ENCODE assay signal across 12 cellular contexts in the genomic region with DNA sequence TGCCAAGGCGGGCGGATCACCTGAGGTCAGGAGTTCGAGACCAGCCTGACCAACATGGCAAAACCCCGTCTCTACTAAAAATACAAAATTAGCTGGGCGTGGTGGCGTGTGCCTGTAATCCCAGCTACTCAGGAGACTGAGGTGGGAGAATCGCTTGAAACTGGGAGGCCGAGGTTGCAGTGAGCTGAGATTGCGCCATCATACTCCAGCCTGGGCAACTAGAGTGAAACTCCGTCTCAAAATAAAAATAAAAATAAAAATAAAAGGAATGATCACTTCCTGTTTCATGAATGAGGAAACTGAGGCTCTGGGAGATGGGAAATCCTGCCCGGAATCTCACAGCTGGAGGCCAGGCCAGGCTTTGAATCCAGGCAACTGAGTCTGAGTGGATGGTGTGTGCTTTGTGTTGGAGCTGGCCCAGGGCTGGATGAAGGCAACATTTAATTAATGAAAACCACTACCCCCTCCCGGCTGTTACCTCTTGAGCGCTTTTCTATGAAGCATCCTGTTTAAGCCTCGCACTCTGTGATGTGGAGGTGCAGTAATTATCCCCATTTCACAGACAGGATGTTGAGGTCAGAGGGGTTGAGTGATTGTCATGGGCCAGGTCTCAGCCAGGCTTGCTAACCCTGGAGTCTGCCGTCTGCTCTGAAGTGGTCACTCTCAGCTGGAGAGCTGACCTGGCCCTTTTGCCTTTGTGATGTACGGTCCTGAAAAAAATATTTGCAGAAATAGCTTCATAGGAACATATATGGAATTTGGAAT. TPM values are rescaled to one million over a fixed set of nuclear protein-coding genes. Genes with fewer than 3 reads are reported as not detected.
A peak's percentile ranks its signal among the peaks of the same experiment; 100 is the strongest.
DNase-seq lines count a peak whose midpoint lies in the region; ATAC-seq and TF ChIP-seq lines count a peak whose summit lies in the region.
"Had no signal": no experiment of that assay in that cellular context is flagged by ENCODE, and none has a peak within 500 bp of the region (broad histone marks: within the 10 kb centered on the region; RNA-seq: fewer than 3 reads in every experiment).

No MANE protein-coding gene starts in this region.

- H3K27ac Mint-ChIP-seq in CD14-positive monocyte: no peak overlapping the region

- no peaks in the 10 kb centered on the region for H3F3A ChIP-seq in PC-3 (ENCODE audit: low read length, unreplicated experiment)

- H3K27ac ChIP-seq in PC-3 (ENCODE audit: low read length) (peak overlapping the region; percentile 6; the same call in 1 of the 2 replicates), ascending aorta (peak overlapping the region; percentile 33 to 35)
- H3K27ac ChIP-seq: uterus had no signal

- no peaks in the 10 kb centered on the region for H3K9me2 ChIP-seq in PC-3 (replicated peaks; ENCODE audit: low read length)

- no peaks in the 10 kb centered on the region for H3K9me3 Mint-ChIP-seq in CD14-positive monocyte

- DNase-seq in activated naive CD4-positive, alpha-beta T cell treated with Interleukin-2 at 50 U/mL for 16 hours: peak; percentile 24
- no peak for DNase-seq in activated naive CD4-positive, alpha-beta T cell (lab: John Stamatoyannopoulos, UW)
- no peak for DNase-seq in PC-3
- no peak for DNase-seq in ascending aorta (ENCODE audit: low spot score in 2 of 2)
- DNase-seq in stimulated activated naive CD8-positive, alpha-beta T cell treated with anti-CD3 and anti-CD28 coated beads, Interleukin-15, Interleukin-2, amounts not matched to agents 100 U/mL and 50 U/mL, for 24 hours: no peak
- no peak for DNase-seq in CD14-positive monocyte (ENCODE audit: low spot score)
- DNase-seq in HEK293T (ENCODE audit: extremely low spot score): no peak
- DNase-seq: GF-D8, NCI-H1436 treated with DMSO at 0.1 percent for 48 hours, SW 1271, uterus had no signal

- no peaks in the 10 kb centered on the region for H3K36me3 Mint-ChIP-seq in CD14-positive monocyte

- POLR2A ChIA-PET in PC-3 (lab: Charles Lee; ENCODE audit: unreplicated experiment) (interaction anchor here (0.6 to 1.0 kb wide), 2 partner anchors 25 to 300 kb away, joined by 5 to 6 read pairs; no protein-coding TSS in a partner anchor), HEK293T (lab: Yijun Ruan, JAX) (no interaction called here)

- H3K4me1 ChIP-seq in PC-3 (ENCODE audit: insufficient read depth, low read length): peaks cover 32% of the 10 kb centered on the region
- H3K4me1 ChIP-seq in ascending aorta: peaks cover 11 to 62% of the 10 kb centered on the region in 2 donors

- H3K36me3 ChIP-seq in PC-3 (ENCODE audit: low read depth, low read length) (no peaks in the 10 kb centered on the region), ascending aorta (no peaks in the 10 kb centered on the region)
- H3K36me3 ChIP-seq: uterus had no signal

- intact Hi-C loops in PC-3 (cut with micrococcal nuclease): no loop called here
- intact Hi-C loops in ascending aorta (cut with DNase I): loop anchor here (2.0 to 5.0 kb wide), 3 partner anchors 15 to 42 kb away; no protein-coding TSS in a partner anchor
- intact Hi-C loops in CD14-positive monocyte (cut with micrococcal nuclease): no loop called here

- H3K4me2 ChIP-seq in PC-3 (ENCODE audit: low read length): peak overlapping the region; percentile 55

- peaks cover 17% of the 10 kb centered on the region for H3K4me1 Mint-ChIP-seq in CD14-positive monocyte

- H2AFZ ChIP-seq in PC-3 (ENCODE audit: low read length): no peak overlapping the region

- peak; percentile 6; the same call in 1 of the 2 replicates for ATAC-seq in PC-3
- ATAC-seq in stimulated activated naive CD8-positive, alpha-beta T cell treated with anti-CD3 and anti-CD28 coated beads, Interleukin-15, Interleukin-2, amounts not matched to agents 100 U/mL and 50 U/mL, for 24 hours: peak; percentile 53
- ATAC-seq in GM19397 (IDR thresholded peaks at IDR 0.05; ENCODE audit: unreplicated experiment): no peak

- no TSS peak for BruUV-seq in PC-3 (replicated peaks; lab: Mats Ljungman, UMichigan)

- H3K9me3 ChIP-seq in PC-3 (ENCODE audit: low read length) (no peaks in the 10 kb centered on the region), ascending aorta (no peaks in the 10 kb centered on the region)
- H3K9me3 ChIP-seq: uterus had no signal

- H3K4me3 ChIP-seq in PC-3 (ENCODE audit: low read length): no peak overlapping the region
- H3K4me3 ChIP-seq in ascending aorta: no peak overlapping the region
- H3K4me3 ChIP-seq: uterus had no signal

- TF ChIP-seq CTCF in PC-3 (conservative IDR thresholded peaks at IDR 0.05; ENCODE audit: low read depth, low read length) (no peak), ascending aorta (IDR thresholded peaks at IDR 0.05) (no peak), CD14-positive monocyte (IDR thresholded peaks at IDR 0.05) (no peak)

- H4K20me1 ChIP-seq in PC-3 (ENCODE audit: low read length): peaks cover 13% of the 10 kb centered on the region; the same call in 1 of the 2 replicates

- no peak overlapping the region for H3K4me3 Mint-ChIP-seq in CD14-positive monocyte

- H3K27me3 Mint-ChIP-seq in CD14-positive monocyte (ENCODE audit: low read depth in 3 of 3): peaks cover 3 to 6% (median 5%) of the 10 kb centered on the region in 3 donors

- peaks cover 96% of the 10 kb centered on the region for H3K79me2 ChIP-seq in PC-3 (ENCODE audit: low read length)

- H3K9ac ChIP-seq in PC-3 (ENCODE audit: low read length): no peak overlapping the region

- no peaks in the 10 kb centered on the region for H3K27me3 ChIP-seq in PC-3 (ENCODE audit: low read length)
- H3K27me3 ChIP-seq in ascending aorta: no peaks in the 10 kb centered on the region
- H3K27me3 ChIP-seq: uterus had no signal

- CTCF ChIA-PET in PC-3 (lab: Charles Lee) (no interaction called here), HEK293T (lab: Yijun Ruan, JAX) (interaction anchor here (1.4 kb wide), 1 partner anchor 15 kb away, joined by 3 read pairs; no protein-coding TSS in a partner anchor)

TF ChIP-seq in HEK293T, 16 proteins besides CTCF, POLR2A, EP300 and RAD21:
- TF ChIP-seq ZNF384 (IDR thresholded peaks at IDR 0.05) (no peak), HDGF (IDR thresholded peaks at IDR 0.05; ENCODE audit: borderline replicate concordance) (no peak), LEF1 (IDR thresholded peaks at IDR 0.05; ENCODE audit: borderline replicate concordance) (no peak), ARNT (IDR thresholded peaks at IDR 0.05) (no peak), CTBP1 (IDR thresholded peaks at IDR 0.05; ENCODE audit: borderline replicate concordance) (no peak), FOXK2 (IDR thresholded peaks at IDR 0.05) (no peak), SP1 (IDR thresholded peaks at IDR 0.05) (no peak), FOXM1 (IDR thresholded peaks at IDR 0.05; ENCODE audit: borderline replicate concordance) (no peak), BHLHE40 (IDR thresholded peaks at IDR 0.05; ENCODE audit: borderline replicate concordance) (no peak), ELF4 (IDR thresholded peaks at IDR 0.05) (no peak), L3MBTL2 (conservative IDR thresholded peaks at IDR 0.05) (no peak), SUZ12 (IDR thresholded peaks at IDR 0.05) (no peak), PKNOX1 (IDR thresholded peaks at IDR 0.05) (no peak), TARDBP (IDR thresholded peaks at IDR 0.05) (no peak)

RNA-seq across cellular contexts. Expression of gene LRP5, which starts 27.8 kb away (rescaled TPM):
- total RNA-seq in PC-3 (2014; rRNA removed) (64.3 and 83.5 TPM in 2 replicates), ascending aorta (130 TPM)
- polyA plus RNA-seq in CD14-positive monocyte: under 1 TPM in 1 of 2 donors, not detected in 1; 0.23 TPM
